ENCODE assay signal across 8 cellular contexts in genomic region chr17:1399679-1400512, GRCh38. TPM values are rescaled to one million over a fixed set of nuclear protein-coding genes. Genes with fewer than 3 reads are reported as not detected.
DNase-seq lines count a peak whose midpoint lies in the region; ATAC-seq, FAIRE-seq and TF ChIP-seq lines count a peak whose summit lies in the region.

Gene YWHAE (minus strand): TSS chr17:1400222. CDS start chr17:1400110, 112 bp downstream.

- H2BK5ac ChIP-seq in IMR-90 (ENCODE audit: low read depth, low read length, poor library complexity, severe bottlenecking): peak within 1 kb of the TSS; percentile 98

- peak; percentile 95 for TF ChIP-seq POLR2A in IMR-90 (IDR thresholded peaks at IDR 0.05; ENCODE audit: low read depth, low read length)

- POLR2A ChIA-PET in IMR-90 (lab: Charles Lee; ENCODE audit: unreplicated experiment): interaction anchor here (1.7 kb wide), 1 partner anchor 9 kb away, joined by 3 read pairs; no protein-coding TSS in a partner anchor

- 0% methylated on average over 43 of the region's 82 CpGs; no CpG with 5 or more reads in 1 of the 2 experiments for WGBS in IMR-90 (ENCODE audit: extremely low coverage in 2 of 2, insufficient read length in 1 of 2), 2 experiments

- no peaks in the 10 kb centered on the region for H3K9me1 ChIP-seq in IMR-90 (ENCODE audit: insufficient read depth, low read length)

- H2BK20ac ChIP-seq in IMR-90 (ENCODE audit: low read depth, low read length): no peak within 1 kb of the TSS

- H2BK120ac ChIP-seq in IMR-90 (ENCODE audit: low read depth, low read length): peak within 1 kb of the TSS; percentile 82

- H2AFZ ChIP-seq in IMR-90 (replicated peaks; ENCODE audit: low read length, poor library complexity): peak within 1 kb of the TSS; percentile 98

- peak within 1 kb of the TSS; percentile 89 for H4K5ac ChIP-seq in IMR-90 (ENCODE audit: low read depth, low read length)

- peaks cover 51% of the 10 kb centered on the region for H4K20me1 ChIP-seq in IMR-90 (ENCODE audit: insufficient read depth, low read length)

- H3K9ac ChIP-seq in IMR-90 (ENCODE audit: low read depth, low read length): peak within 1 kb of the TSS; percentile 95

- intact Hi-C loops in IMR-90 (cut with micrococcal nuclease) (loop anchor here (2.0 to 5.0 kb wide), 3 partner anchors 35 to 57 kb away; partner anchors contain the start of gene CRK), mucosa of descending colon (cut with DNase I, micrococcal nuclease) (no loop called here)

- peak within 1 kb of the TSS; percentile 100 for H2AK5ac ChIP-seq in IMR-90 (ENCODE audit: low read depth, low read length)

- peak within 1 kb of the TSS; percentile 98 for H3K27ac ChIP-seq in IMR-90 (ENCODE audit: insufficient read depth, low read length)

- peak; percentile 21; the same call in 1 of the 2 replicates for TF ChIP-seq RAD21 in IMR-90 (IDR thresholded peaks at IDR 0.05; ENCODE audit: low read length)

- H3K4me3 ChIP-seq in IMR-90 (ENCODE audit: insufficient read depth, low read depth, low read length): peak within 1 kb of the TSS; percentile 79
- peak within 1 kb of the TSS; percentile 98 for H3K4me3 ChIP-seq in epithelial cell of esophagus (ENCODE audit: low read length)
- peak within 1 kb of the TSS; percentile 64 for H3K4me3 ChIP-seq in mucosa of descending colon

- peak within 1 kb of the TSS; percentile 100 for H2AK9ac ChIP-seq in IMR-90 (replicated peaks; ENCODE audit: low read depth, low read length, poor library complexity)

- H3K27me3 ChIP-seq in IMR-90 (ENCODE audit: control insufficient read depth, insufficient read depth, low read length): no peaks in the 10 kb centered on the region

- H4K91ac ChIP-seq in IMR-90 (ENCODE audit: insufficient read depth, low read depth, low read length): peak within 1 kb of the TSS; percentile 93

- peaks cover 0 to 14% of the 10 kb centered on the region in 2 experiments; a peak in 1 of 4 replicates for H3K79me1 ChIP-seq in IMR-90 (ENCODE audit: low read depth in 1 of 2, low read length in 2 of 2)

- no peaks in the 10 kb centered on the region; the same call in none of the 2 replicates for H3K4me1 ChIP-seq in IMR-90 (ENCODE audit: control insufficient read depth, insufficient read depth, low read length)
- H3K4me1 ChIP-seq in mucosa of descending colon (ENCODE audit: low read depth): peaks cover 19% of the 10 kb centered on the region

- peak within 1 kb of the TSS; percentile 100 for H3K23ac ChIP-seq in IMR-90 (ENCODE audit: low read depth, low read length)

- H3K56ac ChIP-seq in IMR-90 (ENCODE audit: extremely low read depth, insufficient read depth, low read length): peak within 1 kb of the TSS; percentile 99

- peak within 1 kb of the TSS; percentile 99 for H3K4ac ChIP-seq in IMR-90 (ENCODE audit: low read depth, low read length)

- no peak for FAIRE-seq in D721Med (lab: Jason Lieb, UNC)

- H3K4me2 ChIP-seq in IMR-90 (ENCODE audit: low read depth, low read length): peak within 1 kb of the TSS; percentile 100

- dilution Hi-C loops in IMR-90 (cut with HindIII; ENCODE audit: low sequenced_read_pairs, unreplicated experiment): no loop called here

- peak within 1 kb of the TSS; percentile 17; the same call in 1 of the 3 replicates for H2BK15ac ChIP-seq in IMR-90 (ENCODE audit: low read depth, low read length)

- in situ Hi-C loops in IMR-90 (cut with MboI; ENCODE audit: low sequenced_read_pairs): no loop called here

- ATAC-seq in GM21528 (IDR thresholded peaks at IDR 0.05; ENCODE audit: low FRiP score, unreplicated experiment): peak; percentile 89
- peak; percentile 94 for ATAC-seq in IMR-90 (ENCODE audit: low read depth)
- peak; percentile 96 for ATAC-seq in mucosa of descending colon

- peak within 1 kb of the TSS; percentile 83 for H3K18ac ChIP-seq in IMR-90 (ENCODE audit: low read depth, low read length)

- H4K8ac ChIP-seq in IMR-90 (ENCODE audit: low read depth in 2 of 2, low read length in 2 of 2): peak within 1 kb of the TSS; percentile 95 to 99

- CTCF ChIA-PET in IMR-90 (lab: Yijun Ruan, JAX): interaction anchor here (0.9 kb wide), 1 partner anchor 9 kb away, joined by 3 read pairs; no protein-coding TSS in a partner anchor

- DNase-seq in D721Med (ENCODE audit: insufficient read length, low spot score) (peak; percentile 86), IMR-90 (peak; percentile 91), OCI-M1 (lab: John Stamatoyannopoulos, UW) (peak; percentile 96), activated T-cell treated with anti-CD3 and anti-CD28 coated beads for 4 hours (peak; percentile 96), epithelial cell of esophagus (ENCODE audit: low read depth) (peak; percentile 96), mucosa of descending colon (peak; percentile 98 to 99 (median 98))
- DNase-seq in stimulated activated CD8-positive, alpha-beta memory T cell treated with anti-CD3 and anti-CD28 coated beads, Interleukin-4, amount 100 ng/mL, for 24 hours (ENCODE audit: low read depth): peak; percentile 98

- TF ChIP-seq CTCF in D721Med (IDR thresholded peaks at IDR 0.05; ENCODE audit: insufficient read depth, missing control alignments): no peak
- TF ChIP-seq CTCF in IMR-90 (conservative IDR thresholded peaks at IDR 0.05; ENCODE audit: low read depth, low read length): no peak
- no peak for TF ChIP-seq CTCF in epithelial cell of esophagus (IDR thresholded peaks at IDR 0.05; ENCODE audit: insufficient read depth, low read depth, low read length, missing control alignments)
- TF ChIP-seq CTCF in mucosa of descending colon (IDR thresholded peaks at IDR 0.05): no peak

- BruUV-seq in IMR-90 (replicated peaks; lab: Mats Ljungman, UMichigan): no TSS peak

- H3K36me3 ChIP-seq in IMR-90 (ENCODE audit: control insufficient read depth, insufficient read depth, low read length): peaks cover 4% of the 10 kb centered on the region
- no peaks in the 10 kb centered on the region for H3K36me3 ChIP-seq in mucosa of descending colon (ENCODE audit: low read depth)

- no peaks in the 10 kb centered on the region for H3K9me3 ChIP-seq in IMR-90 (ENCODE audit: control insufficient read depth, insufficient read depth, low read length)
- H3K9me3 ChIP-seq in mucosa of descending colon: no peaks in the 10 kb centered on the region

- H3K14ac ChIP-seq in IMR-90 (replicated peaks; ENCODE audit: low read depth, low read length): peak within 1 kb of the TSS; percentile 100

TF ChIP-seq in IMR-90, 13 proteins besides CTCF, POLR2A, EP300 and RAD21:
- TF ChIP-seq CHD1 (IDR thresholded peaks at IDR 0.05; ENCODE audit: low read depth, low read length) (peak; percentile 52; the same call in 1 of the 2 replicates), CEBPB (IDR thresholded peaks at IDR 0.05; ENCODE audit: low read depth, low read length) (no peak), BHLHE40 (IDR thresholded peaks at IDR 0.05; ENCODE audit: low read depth, low read length) (peak; percentile 91), MAZ (IDR thresholded peaks at IDR 0.05; ENCODE audit: borderline replicate concordance, low read depth, low read length) (0 out of 2 replicates have a peak, but pooled peaks have one; percentile 4), RFX5 (IDR thresholded peaks at IDR 0.05; ENCODE audit: low read depth, low read length) (no peak), FOS (IDR thresholded peaks at IDR 0.05; ENCODE audit: low read depth, low read length) (no peak), MXI1 (IDR thresholded peaks at IDR 0.05; ENCODE audit: borderline replicate concordance, low read depth, low read length) (peak; percentile 98)
- TF ChIP-seq, protein P1, sequence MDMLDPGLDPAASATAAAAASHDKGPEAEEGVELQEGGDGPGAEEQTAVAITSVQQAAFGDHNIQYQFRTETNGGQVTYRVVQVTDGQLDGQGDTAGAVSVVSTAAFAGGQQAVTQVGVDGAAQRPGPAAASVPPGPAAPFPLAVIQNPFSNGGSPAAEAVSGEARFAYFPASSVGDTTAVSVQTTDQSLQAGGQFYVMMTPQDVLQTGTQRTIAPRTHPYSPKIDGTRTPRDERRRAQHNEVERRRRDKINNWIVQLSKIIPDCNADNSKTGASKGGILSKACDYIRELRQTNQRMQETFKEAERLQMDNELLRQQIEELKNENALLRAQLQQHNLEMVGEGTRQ (IDR thresholded peaks at IDR 0.05; ENCODE audit: low read depth, low read length): peak; percentile 38

RNA-seq across cellular contexts. Expression of gene YWHAE, which starts in this region (rescaled TPM):
- total RNA-seq in IMR-90 (2012; rRNA removed) (358 and 964 TPM in 2 replicates), mucosa of descending colon (100 to 1,000 TPM; 370 to 494 (median 380) TPM)
- polyA plus RNA-seq in IMR-90 (2012; rRNA removed): 774 and 817 TPM in 2 replicates
- 140 and 369 TPM in 2 replicates for polyA plus RNA-seq in IMR-90 (2012; cell fraction: cytosol; rRNA removed)
- polyA plus RNA-seq in IMR-90 (2012; cell fraction: nucleus; rRNA removed; ENCODE audit: low replicate concordance): 42.1 and 246 TPM in 2 replicates

Comparison
In these comparisons a context has a peak if more than half of its experiments do, and no peak if none do; other contexts are left out.
1. Peak in every context shown above with its lines: DNase-seq, ATAC-seq, H3K4me3 ChIP-seq and H3K27ac ChIP-seq.